In the genomic region with DNA sequence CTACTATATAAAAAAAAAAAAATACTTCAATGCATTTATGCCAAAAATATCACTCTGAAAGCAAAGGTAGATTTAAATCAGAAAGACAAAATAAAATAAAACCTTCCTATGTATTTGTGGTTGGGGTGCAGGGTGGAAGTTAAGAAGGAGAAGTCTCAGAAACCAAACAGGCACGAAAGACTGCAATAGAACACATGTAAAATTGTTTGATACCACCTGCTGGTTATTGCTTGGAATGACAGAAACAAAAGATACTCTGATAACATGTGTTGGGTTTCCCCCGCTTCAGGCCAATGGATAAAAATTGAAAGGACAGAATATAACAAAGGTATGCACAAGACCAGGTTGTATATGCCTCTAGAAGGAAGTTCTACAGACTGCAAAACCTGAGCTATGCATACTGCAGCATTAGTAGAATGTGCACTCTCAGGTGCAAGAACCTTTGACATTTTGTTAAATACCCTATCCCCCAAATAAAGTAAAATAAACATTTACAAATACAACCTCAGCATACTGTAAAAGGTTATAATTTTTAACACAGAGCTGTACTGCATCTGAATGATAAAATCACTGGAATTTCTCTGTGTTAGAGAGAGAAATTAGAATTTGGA, we compare ENCODE assay signal across 8 cellular contexts.
DNase-seq lines count a peak whose midpoint lies in the region; ATAC-seq and TF ChIP-seq lines count a peak whose summit lies in the region.

No MANE protein-coding gene starts in this region.

- H3K4me2 ChIP-seq in PC-3 (ENCODE audit: low read length) = no peak overlapping the region

- no peak overlapping the region for H3K9ac ChIP-seq in PC-3 (ENCODE audit: low read length)

- no peak overlapping the region for H3K27ac ChIP-seq in PC-3 (ENCODE audit: low read length)
- H3K27ac ChIP-seq in substantia nigra (ENCODE audit: low read depth, low read length, poor library complexity, severe bottlenecking) = no peak overlapping the region

- H3K4me1 ChIP-seq in PC-3 (ENCODE audit: insufficient read depth, low read length) = no peaks in the 10 kb centered on the region

- CTCF ChIA-PET in PC-3 (lab: Charles Lee) = no interaction called here

- H2AFZ ChIP-seq in PC-3 (ENCODE audit: low read length) = no peak overlapping the region

- POLR2A ChIA-PET in PC-3 (lab: Charles Lee; ENCODE audit: unreplicated experiment) = no interaction called here

- ATAC-seq in GM18909 (IDR thresholded peaks at IDR 0.05; ENCODE audit: poor library complexity, unreplicated experiment) (peak; percentile 87), HG03342 (IDR thresholded peaks at IDR 0.05; ENCODE audit: unreplicated experiment) (peak; percentile 89), PC-3 (no peak)

- DNase-seq in Ammon's horn (ENCODE audit: low spot score) (peak; percentile 24), PC-3 (peak; percentile 38), fibroblast of the conjunctiva (ENCODE audit: low read depth) (peak; percentile 1), NCI-H2029 treated with DMSO at 0.1 percent for 48 hours (lab: John Stamatoyannopoulos, UW) (no peak), substantia nigra (lab: John Stamatoyannopoulos, UW) (no peak)
- no peak for DNase-seq in stimulated activated CD4-positive, alpha-beta T cell treated with anti-CD3 and anti-CD28 coated beads, Interleukin-1b, Interleukin-23, amount 100 ng/mL, for 48 hours

- BruUV-seq in PC-3 (replicated peaks; lab: Mats Ljungman, UMichigan) = no TSS peak

- no peaks in the 10 kb centered on the region for H3K79me2 ChIP-seq in PC-3 (ENCODE audit: low read length)

- no peaks in the 10 kb centered on the region for H3K9me2 ChIP-seq in PC-3 (replicated peaks; ENCODE audit: low read length)

- no peak overlapping the region for H3K4me3 ChIP-seq in PC-3 (ENCODE audit: low read length)

- no peaks in the 10 kb centered on the region for H4K20me1 ChIP-seq in PC-3 (ENCODE audit: low read length)

- no peaks in the 10 kb centered on the region for H3K9me3 ChIP-seq in PC-3 (ENCODE audit: low read length)

- H3K36me3 ChIP-seq in PC-3 (ENCODE audit: low read depth, low read length) = no peaks in the 10 kb centered on the region

- H3F3A ChIP-seq in PC-3 (ENCODE audit: low read length, unreplicated experiment) = no peaks in the 10 kb centered on the region

- peak; percentile 59 for TF ChIP-seq CTCF in PC-3 (conservative IDR thresholded peaks at IDR 0.05; ENCODE audit: low read depth, low read length)

- H3K27me3 ChIP-seq in PC-3 (ENCODE audit: low read length) = no peaks in the 10 kb centered on the region

- intact Hi-C loops in PC-3 (cut with micrococcal nuclease) = loop anchor here (1.0 to 10.0 kb wide), 4 partner anchors 716 to 1510 kb away; no protein-coding TSS in a partner anchor

Comparison
In these comparisons a context has a peak if more than half of its experiments do, and no peak if none do; other contexts are left out.
1. DNase-seq: peak in Ammon's horn (single experiment), PC-3 (single experiment) and fibroblast of the conjunctiva (single experiment); none in stimulated activated CD4-positive, alpha-beta T cell treated with anti-CD3 and anti-CD28 coated beads, Interleukin-1b, Interleukin-23, amount 100 ng/mL, for 48 hours (single experiment), NCI-H2029 treated with DMSO at 0.1 percent for 48 hours (single experiment) and substantia nigra (0 of 49).